1 cellular context compared by ENCODE assay signal in the genomic region with DNA sequence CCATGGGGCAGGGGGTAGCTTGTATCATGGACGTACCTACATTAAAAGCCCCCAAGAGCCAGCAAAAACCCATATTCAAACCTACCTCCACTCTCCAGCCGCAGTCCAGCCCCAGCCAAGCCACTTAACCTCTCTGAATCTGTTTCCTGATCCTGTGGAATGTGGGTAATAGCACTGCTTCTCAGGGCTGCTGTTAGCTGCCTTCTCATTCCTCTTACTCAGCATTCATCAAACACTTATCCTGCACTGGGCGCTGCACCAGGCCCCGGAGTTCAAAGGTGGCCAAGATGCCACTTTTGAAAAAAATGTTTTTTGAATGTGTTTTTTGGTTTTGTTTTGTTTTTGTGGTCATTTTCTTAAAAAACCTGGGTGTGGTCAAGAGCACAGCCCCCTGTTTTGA.
TF ChIP-seq lines count a peak whose summit lies in the region.

No MANE protein-coding gene starts in this region.

TF ChIP-seq in HepG2, 621 proteins besides CTCF, POLR2A, EP300 and RAD21 (continued from another document):
- no peak for TF ChIP-seq ARID4A (CRISPR knock-in tag; IDR thresholded peaks at IDR 0.05; ENCODE audit: borderline replicate concordance)
- TF ChIP-seq GATAD2A (CRISPR knock-in tag; IDR thresholded peaks at IDR 0.05) = no peak
- TF ChIP-seq, protein P1, sequence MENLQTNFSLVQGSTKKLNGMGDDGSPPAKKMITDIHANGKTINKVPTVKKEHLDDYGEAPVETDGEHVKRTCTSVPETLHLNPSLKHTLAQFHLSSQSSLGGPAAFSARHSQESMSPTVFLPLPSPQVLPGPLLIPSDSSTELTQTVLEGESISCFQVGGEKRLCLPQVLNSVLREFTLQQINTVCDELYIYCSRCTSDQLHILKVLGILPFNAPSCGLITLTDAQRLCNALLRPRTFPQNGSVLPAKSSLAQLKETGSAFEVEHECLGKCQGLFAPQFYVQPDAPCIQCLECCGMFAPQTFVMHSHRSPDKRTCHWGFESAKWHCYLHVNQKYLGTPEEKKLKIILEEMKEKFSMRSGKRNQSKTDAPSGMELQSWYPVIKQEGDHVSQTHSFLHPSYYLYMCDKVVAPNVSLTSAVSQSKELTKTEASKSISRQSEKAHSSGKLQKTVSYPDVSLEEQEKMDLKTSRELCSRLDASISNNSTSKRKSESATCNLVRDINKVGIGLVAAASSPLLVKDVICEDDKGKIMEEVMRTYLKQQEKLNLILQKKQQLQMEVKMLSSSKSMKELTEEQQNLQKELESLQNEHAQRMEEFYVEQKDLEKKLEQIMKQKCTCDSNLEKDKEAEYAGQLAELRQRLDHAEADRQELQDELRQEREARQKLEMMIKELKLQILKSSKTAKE (CRISPR knock-in tag; IDR thresholded peaks at IDR 0.05; ENCODE audit: borderline replicate concordance) = no peak
- TF ChIP-seq HDAC1 (CRISPR knock-in tag; IDR thresholded peaks at IDR 0.05) = no peak
- no peak for TF ChIP-seq FOXA3 (CRISPR knock-in tag; IDR thresholded peaks at IDR 0.05)
- TF ChIP-seq, protein P2, sequence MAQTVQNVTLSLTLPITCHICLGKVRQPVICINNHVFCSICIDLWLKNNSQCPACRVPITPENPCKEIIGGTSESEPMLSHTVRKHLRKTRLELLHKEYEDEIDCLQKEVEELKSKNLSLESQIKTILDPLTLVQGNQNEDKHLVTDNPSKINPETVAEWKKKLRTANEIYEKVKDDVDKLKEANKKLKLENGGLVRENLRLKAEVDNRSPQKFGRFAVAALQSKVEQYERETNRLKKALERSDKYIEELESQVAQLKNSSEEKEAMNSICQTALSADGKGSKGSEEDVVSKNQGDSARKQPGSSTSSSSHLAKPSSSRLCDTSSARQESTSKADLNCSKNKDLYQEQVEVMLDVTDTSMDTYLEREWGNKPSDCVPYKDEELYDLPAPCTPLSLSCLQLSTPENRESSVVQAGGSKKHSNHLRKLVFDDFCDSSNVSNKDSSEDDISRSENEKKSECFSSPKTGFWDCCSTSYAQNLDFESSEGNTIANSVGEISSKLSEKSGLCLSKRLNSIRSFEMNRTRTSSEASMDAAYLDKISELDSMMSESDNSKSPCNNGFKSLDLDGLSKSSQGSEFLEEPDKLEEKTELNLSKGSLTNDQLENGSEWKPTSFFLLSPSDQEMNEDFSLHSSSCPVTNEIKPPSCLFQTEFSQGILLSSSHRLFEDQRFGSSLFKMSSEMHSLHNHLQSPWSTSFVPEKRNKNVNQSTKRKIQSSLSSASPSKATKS (CRISPR knock-in tag; IDR thresholded peaks at IDR 0.05) = no peak
- TF ChIP-seq STAG1 (CRISPR knock-in tag; IDR thresholded peaks at IDR 0.05) = no peak
- no peak for TF ChIP-seq DR1 (CRISPR knock-in tag; IDR thresholded peaks at IDR 0.05)
